In the genomic region with DNA sequence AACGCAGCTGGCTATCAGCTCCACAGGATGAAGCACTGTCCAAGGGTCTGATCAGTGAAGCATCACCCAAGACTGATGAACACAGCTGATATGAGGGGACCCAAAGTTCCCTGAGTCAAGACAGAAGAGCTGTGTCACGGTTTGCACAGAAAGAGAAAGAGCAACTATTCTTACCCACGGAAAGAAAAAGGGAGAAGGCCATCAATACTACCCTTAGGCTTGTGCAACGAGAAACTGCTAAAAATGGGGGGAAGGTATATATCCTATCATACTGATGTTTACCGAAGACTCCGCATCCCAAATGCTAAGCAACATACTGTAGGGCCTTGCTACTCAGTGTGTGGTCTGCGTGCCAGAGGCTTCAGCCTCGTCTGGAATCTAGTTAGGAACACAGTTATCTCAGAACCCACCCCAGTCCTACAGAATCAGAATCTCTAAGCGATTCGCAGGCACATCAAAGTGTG, we compare ENCODE assay signal across 6 cellular contexts. TPM values are rescaled to one million over a fixed set of nuclear protein-coding genes. Genes with fewer than 3 reads are reported as not detected.
DNase-seq lines count a peak whose midpoint lies in the region; ATAC-seq and TF ChIP-seq lines count a peak whose summit lies in the region.

No MANE protein-coding gene starts in this region.

- CTCF ChIA-PET in WTC11 (lab: Charles Lee), result interaction anchor here (0.5 to 3.3 kb wide), 3 partner anchors 9 to 91 kb away, joined by 3 to 9 read pairs (median 6); no protein-coding TSS in a partner anchor

- peak overlapping the region; percentile 96 for H3K4me3 Mint-ChIP-seq in WTC11

- no peaks in the 10 kb centered on the region; the same call in 1 of the 2 replicates for H3K9me3 Mint-ChIP-seq in WTC11

- no peak for TF ChIP-seq CTCF in GM13976 (IDR thresholded peaks at IDR 0.05; ENCODE audit: borderline replicate concordance, control extremely low read depth, extremely low read depth, insufficient read depth, missing control alignments)
- TF ChIP-seq CTCF in WTC11 (IDR thresholded peaks at IDR 0.05), result no peak
- TF ChIP-seq CTCF in GM20000 (IDR thresholded peaks at IDR 0.05; ENCODE audit: extremely low read depth, missing control alignments), result no peak

- H3K27me3 Mint-ChIP-seq in WTC11 (ENCODE audit: low read depth), result no peaks in the 10 kb centered on the region

- POLR2A ChIA-PET in WTC11 (lab: Charles Lee), result interaction anchor here (0.6 to 0.8 kb wide), 3 partner anchors 9 to 408 kb away, joined by 3 to 6 read pairs (median 5); no protein-coding TSS in a partner anchor

- ATAC-seq in WTC11 (peak; percentile 7; the same call in 1 of the 2 replicates), left lobe of liver (peak; percentile 15), GM21786 (IDR thresholded peaks at IDR 0.05; ENCODE audit: unreplicated experiment) (no peak)

- H3K36me3 Mint-ChIP-seq in WTC11, result peaks cover under 1% of the 10 kb centered on the region; the same call in 1 of the 2 replicates

- in situ Hi-C loops in GM13976 (cut with MboI; ENCODE audit: low sequenced_read_pairs, unreplicated experiment), result no loop called here

- H3K4me1 Mint-ChIP-seq in WTC11, result peaks cover 25% of the 10 kb centered on the region

- DNase-seq in GM13976 (ENCODE audit: low spot score) (peak; percentile 38), WTC11 (ENCODE audit: low spot score) (no peak), left lobe of liver (ENCODE audit: low spot score) (no peak), SKM-1 (lab: John Stamatoyannopoulos, UW; ENCODE audit: unreplicated experiment) (no peak), GM20000 (ENCODE audit: low spot score) (no peak)

- H3K27ac Mint-ChIP-seq in WTC11, result peak overlapping the region; percentile 95

TF ChIP-seq in WTC11, 78 proteins besides CTCF, POLR2A, EP300 and RAD21:
- TF ChIP-seq CREM (CRISPR knock-in tag; IDR thresholded peaks at IDR 0.05), result no peak
- TF ChIP-seq, protein P1, sequence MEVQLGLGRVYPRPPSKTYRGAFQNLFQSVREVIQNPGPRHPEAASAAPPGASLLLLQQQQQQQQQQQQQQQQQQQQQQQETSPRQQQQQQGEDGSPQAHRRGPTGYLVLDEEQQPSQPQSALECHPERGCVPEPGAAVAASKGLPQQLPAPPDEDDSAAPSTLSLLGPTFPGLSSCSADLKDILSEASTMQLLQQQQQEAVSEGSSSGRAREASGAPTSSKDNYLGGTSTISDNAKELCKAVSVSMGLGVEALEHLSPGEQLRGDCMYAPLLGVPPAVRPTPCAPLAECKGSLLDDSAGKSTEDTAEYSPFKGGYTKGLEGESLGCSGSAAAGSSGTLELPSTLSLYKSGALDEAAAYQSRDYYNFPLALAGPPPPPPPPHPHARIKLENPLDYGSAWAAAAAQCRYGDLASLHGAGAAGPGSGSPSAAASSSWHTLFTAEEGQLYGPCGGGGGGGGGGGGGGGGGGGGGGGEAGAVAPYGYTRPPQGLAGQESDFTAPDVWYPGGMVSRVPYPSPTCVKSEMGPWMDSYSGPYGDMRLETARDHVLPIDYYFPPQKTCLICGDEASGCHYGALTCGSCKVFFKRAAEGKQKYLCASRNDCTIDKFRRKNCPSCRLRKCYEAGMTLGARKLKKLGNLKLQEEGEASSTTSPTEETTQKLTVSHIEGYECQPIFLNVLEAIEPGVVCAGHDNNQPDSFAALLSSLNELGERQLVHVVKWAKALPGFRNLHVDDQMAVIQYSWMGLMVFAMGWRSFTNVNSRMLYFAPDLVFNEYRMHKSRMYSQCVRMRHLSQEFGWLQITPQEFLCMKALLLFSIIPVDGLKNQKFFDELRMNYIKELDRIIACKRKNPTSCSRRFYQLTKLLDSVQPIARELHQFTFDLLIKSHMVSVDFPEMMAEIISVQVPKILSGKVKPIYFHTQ (CRISPR knock-in tag; IDR thresholded peaks at IDR 0.05), result no peak
- no peak for TF ChIP-seq ZNF219 (CRISPR knock-in tag; IDR thresholded peaks at IDR 0.05; ENCODE audit: borderline replicate concordance)
- TF ChIP-seq, protein P2, sequence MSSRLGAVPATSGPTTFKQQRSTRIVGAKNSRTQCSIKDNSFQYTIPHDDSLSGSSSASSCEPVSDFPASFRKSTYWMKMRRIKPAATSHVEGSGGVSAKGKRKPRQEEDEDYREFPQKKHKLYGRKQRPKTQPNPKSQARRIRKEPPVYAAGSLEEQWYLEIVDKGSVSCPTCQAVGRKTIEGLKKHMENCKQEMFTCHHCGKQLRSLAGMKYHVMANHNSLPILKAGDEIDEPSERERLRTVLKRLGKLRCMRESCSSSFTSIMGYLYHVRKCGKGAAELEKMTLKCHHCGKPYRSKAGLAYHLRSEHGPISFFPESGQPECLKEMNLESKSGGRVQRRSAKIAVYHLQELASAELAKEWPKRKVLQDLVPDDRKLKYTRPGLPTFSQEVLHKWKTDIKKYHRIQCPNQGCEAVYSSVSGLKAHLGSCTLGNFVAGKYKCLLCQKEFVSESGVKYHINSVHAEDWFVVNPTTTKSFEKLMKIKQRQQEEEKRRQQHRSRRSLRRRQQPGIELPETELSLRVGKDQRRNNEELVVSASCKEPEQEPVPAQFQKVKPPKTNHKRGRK (CRISPR knock-in tag; IDR thresholded peaks at IDR 0.05; ENCODE audit: borderline replicate concordance), result no peak
- TF ChIP-seq ZNF232 (CRISPR knock-in tag; IDR thresholded peaks at IDR 0.05), result no peak
- TF ChIP-seq, protein P3, sequence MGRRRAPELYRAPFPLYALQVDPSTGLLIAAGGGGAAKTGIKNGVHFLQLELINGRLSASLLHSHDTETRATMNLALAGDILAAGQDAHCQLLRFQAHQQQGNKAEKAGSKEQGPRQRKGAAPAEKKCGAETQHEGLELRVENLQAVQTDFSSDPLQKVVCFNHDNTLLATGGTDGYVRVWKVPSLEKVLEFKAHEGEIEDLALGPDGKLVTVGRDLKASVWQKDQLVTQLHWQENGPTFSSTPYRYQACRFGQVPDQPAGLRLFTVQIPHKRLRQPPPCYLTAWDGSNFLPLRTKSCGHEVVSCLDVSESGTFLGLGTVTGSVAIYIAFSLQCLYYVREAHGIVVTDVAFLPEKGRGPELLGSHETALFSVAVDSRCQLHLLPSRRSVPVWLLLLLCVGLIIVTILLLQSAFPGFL (CRISPR knock-in tag; IDR thresholded peaks at IDR 0.05; ENCODE audit: borderline replicate concordance), result no peak
- TF ChIP-seq JUN (CRISPR knock-in tag; IDR thresholded peaks at IDR 0.05), result no peak
- no peak for TF ChIP-seq FOXP1 (CRISPR knock-in tag; IDR thresholded peaks at IDR 0.05; ENCODE audit: borderline replicate concordance)
- no peak for TF ChIP-seq HMGA2 (CRISPR knock-in tag; IDR thresholded peaks at IDR 0.05)
- TF ChIP-seq ZNF416 (CRISPR knock-in tag; IDR thresholded peaks at IDR 0.05), result no peak
- TF ChIP-seq, protein P4, sequence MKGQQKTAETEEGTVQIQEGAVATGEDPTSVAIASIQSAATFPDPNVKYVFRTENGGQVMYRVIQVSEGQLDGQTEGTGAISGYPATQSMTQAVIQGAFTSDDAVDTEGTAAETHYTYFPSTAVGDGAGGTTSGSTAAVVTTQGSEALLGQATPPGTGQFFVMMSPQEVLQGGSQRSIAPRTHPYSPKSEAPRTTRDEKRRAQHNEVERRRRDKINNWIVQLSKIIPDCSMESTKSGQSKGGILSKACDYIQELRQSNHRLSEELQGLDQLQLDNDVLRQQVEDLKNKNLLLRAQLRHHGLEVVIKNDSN (CRISPR knock-in tag; IDR thresholded peaks at IDR 0.05), result no peak
- TF ChIP-seq KAT7 (CRISPR knock-in tag; IDR thresholded peaks at IDR 0.05; ENCODE audit: borderline replicate concordance), result no peak
- TF ChIP-seq CREB1 (CRISPR knock-in tag; IDR thresholded peaks at IDR 0.05), result no peak
- TF ChIP-seq GTF2I (CRISPR knock-in tag; conservative IDR thresholded peaks at IDR 0.05), result no peak
- no peak for TF ChIP-seq FOXK1 (CRISPR knock-in tag; IDR thresholded peaks at IDR 0.05)
- TF ChIP-seq ATF1 (CRISPR knock-in tag; IDR thresholded peaks at IDR 0.05), result no peak
- no peak for TF ChIP-seq IRF2 (CRISPR knock-in tag; IDR thresholded peaks at IDR 0.05; ENCODE audit: borderline replicate concordance, low read depth)
- TF ChIP-seq, protein P5, sequence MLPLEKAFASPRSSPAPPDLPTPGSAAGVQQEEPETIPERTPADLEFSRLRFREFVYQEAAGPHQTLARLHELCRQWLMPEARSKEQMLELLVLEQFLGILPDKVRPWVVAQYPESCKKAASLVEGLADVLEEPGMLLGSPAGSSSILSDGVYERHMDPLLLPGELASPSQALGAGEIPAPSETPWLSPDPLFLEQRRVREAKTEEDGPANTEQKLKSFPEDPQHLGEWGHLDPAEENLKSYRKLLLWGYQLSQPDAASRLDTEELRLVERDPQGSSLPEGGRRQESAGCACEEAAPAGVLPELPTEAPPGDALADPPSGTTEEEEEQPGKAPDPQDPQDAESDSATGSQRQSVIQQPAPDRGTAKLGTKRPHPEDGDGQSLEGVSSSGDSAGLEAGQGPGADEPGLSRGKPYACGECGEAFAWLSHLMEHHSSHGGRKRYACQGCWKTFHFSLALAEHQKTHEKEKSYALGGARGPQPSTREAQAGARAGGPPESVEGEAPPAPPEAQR (CRISPR knock-in tag; IDR thresholded peaks at IDR 0.05), result no peak
- TF ChIP-seq ESRRA (CRISPR knock-in tag; IDR thresholded peaks at IDR 0.05; ENCODE audit: borderline replicate concordance), result no peak
- no peak for TF ChIP-seq ZNF396 (CRISPR knock-in tag; IDR thresholded peaks at IDR 0.05; ENCODE audit: borderline replicate concordance)
TF ChIP-seq in WTC11: peak in this region for 0.

RNA-seq across cellular contexts. Expression of a gene that starts 0.7 kb away (rescaled TPM):
- total RNA-seq in WTC11 (2021), result 19.7 to 22.1 TPM (median 20.2 TPM) in 3 replicates
- total RNA-seq in left lobe of liver, result 9.3 TPM

RNA-seq across cellular contexts. Expression of a gene that starts 0.7 kb away (rescaled TPM):
- total RNA-seq in WTC11 (2021) (4.4 to 6.9 TPM (median 5.0 TPM) in 3 replicates), left lobe of liver (2.7 TPM)

RNA-seq across cellular contexts. Expression of a gene that starts 14.3 kb away (rescaled TPM):
- total RNA-seq in WTC11 (2021), result 32.6 to 39.4 TPM (median 38.7 TPM) in 3 replicates
- 5.7 TPM for total RNA-seq in left lobe of liver

RNA-seq across cellular contexts. Expression of a gene that starts 45.5 kb away (rescaled TPM):
- 46.4 to 60.6 TPM (median 52.7 TPM) in 3 replicates for total RNA-seq in WTC11 (2021)
- total RNA-seq in left lobe of liver, result 71.0 TPM

RNA-seq across cellular contexts. Expression of a gene that starts 50.3 kb away (rescaled TPM):
- total RNA-seq in WTC11 (2021) (83.4 to 104 TPM (median 88.5 TPM) in 3 replicates), left lobe of liver (25.3 TPM)
